Comparison of ENCODE assay signal across 2 cellular contexts in genomic region chr12:1553546-1553945, GRCh38.
TF ChIP-seq lines count a peak whose summit lies in the region.

No MANE protein-coding gene starts in this region.

TF ChIP-seq in GM12891, 5 proteins besides CTCF, POLR2A, EP300 and RAD21:
- no peak for TF ChIP-seq SPI1 (IDR thresholded peaks at IDR 0.05; ENCODE audit: low read depth, low read length)
- TF ChIP-seq PAX5 (IDR thresholded peaks at IDR 0.05; ENCODE audit: insufficient read depth, low read length, severe bottlenecking): no peak
- no peak for TF ChIP-seq POLR2AphosphoS5 (IDR thresholded peaks at IDR 0.05; ENCODE audit: low read depth, low read length)
- TF ChIP-seq TAF1 (IDR thresholded peaks at IDR 0.05; ENCODE audit: low read depth, low read length): no peak
- no peak for TF ChIP-seq POU2F2 (IDR thresholded peaks at IDR 0.05; ENCODE audit: low read depth, low read length)

TF ChIP-seq in GM12878, 131 proteins besides CTCF, POLR2A, EP300 and RAD21:
- TF ChIP-seq RELA (IDR thresholded peaks at IDR 0.05; ENCODE audit: borderline replicate concordance, partially characterized antibody) (no peak), NRF1 (conservative IDR thresholded peaks at IDR 0.05; ENCODE audit: low read depth, low read length) (no peak), RUNX3 (IDR thresholded peaks at IDR 0.05; ENCODE audit: low read length) (no peak)
